Comparison of ENCODE assay signal across 1 cellular context in genomic region chr6:29814379-29815117, GRCh38.
TF ChIP-seq lines count a peak whose summit lies in the region.

No MANE protein-coding gene starts in this region.

TF ChIP-seq in K562, 482 proteins besides CTCF, POLR2A, EP300 and RAD21 (continued from another document):
- TF ChIP-seq, protein P1, sequence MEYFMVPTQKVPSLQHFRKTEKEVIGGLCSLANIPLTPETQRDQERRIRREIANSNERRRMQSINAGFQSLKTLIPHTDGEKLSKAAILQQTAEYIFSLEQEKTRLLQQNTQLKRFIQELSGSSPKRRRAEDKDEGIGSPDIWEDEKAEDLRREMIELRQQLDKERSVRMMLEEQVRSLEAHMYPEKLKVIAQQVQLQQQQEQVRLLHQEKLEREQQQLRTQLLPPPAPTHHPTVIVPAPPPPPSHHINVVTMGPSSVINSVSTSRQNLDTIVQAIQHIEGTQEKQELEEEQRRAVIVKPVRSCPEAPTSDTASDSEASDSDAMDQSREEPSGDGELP (CRISPR knock-in tag; IDR thresholded peaks at IDR 0.05; ENCODE audit: borderline replicate concordance): peak; percentile 52; the same call in 1 of the 2 replicates
- TF ChIP-seq PML (IDR thresholded peaks at IDR 0.05; ENCODE audit: low read length) (peak; percentile 80; the same call in 1 of the 2 replicates), RBFOX2 (IDR thresholded peaks at IDR 0.05; ENCODE audit: low read depth, low read length) (peak; percentile 71), MITF (IDR thresholded peaks at IDR 0.05) (no peak)
